17 cellular contexts compared by ENCODE assay signal in genomic region chr6:156956286-156956685, GRCh38.
A peak's percentile ranks its signal among the peaks of the same experiment; 100 is the strongest.
DNase-seq lines count a peak whose midpoint lies in the region; ATAC-seq and TF ChIP-seq lines count a peak whose summit lies in the region.
"Had no signal": no experiment of that assay in that cellular context is flagged by ENCODE, and none has a peak within 500 bp of the region (broad histone marks: within the 10 kb centered on the region; RNA-seq: fewer than 3 reads in every experiment).

No MANE protein-coding gene starts in this region.

- no peak for DNase-seq in effector memory CD8-positive, alpha-beta T cell
- DNase-seq in lung (ENCODE audit: low spot score) (no peak), stomach (no peak), NCI-H1417 (lab: John Stamatoyannopoulos, UW) (no peak), GM13977 (ENCODE audit: low spot score) (no peak)
- DNase-seq: activated CD4-positive, alpha-beta T cell treated with anti-CD3 and anti-CD28 coated beads for 48 hours; activated naive CD4-positive, alpha-beta T cell treated with anti-CD3 and anti-CD28 coated beads, Interleukin-2, amount 10 ng/mL, durations not matched to agents 7 days and 5 days; brain microvascular endothelial cell; KBM-7; mesenchymal stem cell; NCI-H1436 treated with DMSO at 0.1 percent for 48 hours; T-helper 9 cell had no signal

- no peak for TF ChIP-seq EP300 in stomach (IDR thresholded peaks at IDR 0.05)

- H3K36me3 ChIP-seq in Loucy (ENCODE audit: insufficient read depth, low read length) (no peaks in the 10 kb centered on the region; the same call in 1 of the 2 replicates), lung (ENCODE audit: control insufficient read depth in 2 of 2, insufficient read depth in 2 of 2, low read length in 2 of 2) (no peaks in the 10 kb centered on the region), stomach (no peaks in the 10 kb centered on the region)
- H3K36me3 ChIP-seq: brain microvascular endothelial cell, SJSA1 had no signal

- H3K27me3 ChIP-seq in Loucy (ENCODE audit: insufficient read depth, low read length, poor library complexity, severe bottlenecking) (no peaks in the 10 kb centered on the region), lung (ENCODE audit: control insufficient read depth, insufficient read depth) (no peaks in the 10 kb centered on the region), stomach (no peaks in the 10 kb centered on the region)
- H3K27me3 ChIP-seq: brain microvascular endothelial cell, SJSA1 had no signal

- H3K79me2 ChIP-seq in Loucy (ENCODE audit: insufficient read depth, low read length), result peaks cover 97% of the 10 kb centered on the region

- peaks cover 43 to 69% of the 10 kb centered on the region in 2 donors for H3K4me1 Mint-ChIP-seq in effector memory CD8-positive, alpha-beta T cell (ENCODE audit: low read depth in 2 of 2)

- TF ChIP-seq CTCF in Loucy (conservative IDR thresholded peaks at IDR 0.05; ENCODE audit: low read length) (no peak), lung (IDR thresholded peaks at IDR 0.05; ENCODE audit: control extremely low read depth, extremely low read depth) (no peak), stomach (IDR thresholded peaks at IDR 0.05) (no peak), GM13977 (IDR thresholded peaks at IDR 0.05; ENCODE audit: extremely low read depth, insufficient read depth, missing control alignments) (no peak)

- H3K27ac Mint-ChIP-seq in effector memory CD8-positive, alpha-beta T cell, result peak overlapping the region; percentile 7 to 32
- H3K27ac Mint-ChIP-seq: activated naive CD4-positive, alpha-beta T cell treated with anti-CD3 and anti-CD28 coated beads, Interleukin-2, amount 10 ng/mL, durations not matched to agents 7 days and 5 days; stimulated activated naive CD8-positive, alpha-beta T cell treated with anti-CD3 and anti-CD28 coated beads, Interleukin-15, Interleukin-2, amounts not matched to agents 100 ng/mL and 50 ng/mL, for 24 hours had no signal

- H3K9me3 Mint-ChIP-seq in effector memory CD8-positive, alpha-beta T cell, result no peaks in the 10 kb centered on the region
- H3K9me3 Mint-ChIP-seq: activated naive CD4-positive, alpha-beta T cell treated with anti-CD3 and anti-CD28 coated beads, Interleukin-2, amount 10 ng/mL, durations not matched to agents 7 days and 5 days; stimulated activated naive CD8-positive, alpha-beta T cell treated with anti-CD3 and anti-CD28 coated beads, Interleukin-15, Interleukin-2, amounts not matched to agents 100 ng/mL and 50 ng/mL, for 24 hours had no signal

- peaks cover 2% of the 10 kb centered on the region for H3K36me3 Mint-ChIP-seq in effector memory CD8-positive, alpha-beta T cell (ENCODE audit: insufficient read depth)

- peaks cover 59% of the 10 kb centered on the region for H4K20me1 ChIP-seq in Loucy (ENCODE audit: insufficient read depth, low read length, poor library complexity, severe bottlenecking)

- H3F3A ChIP-seq in Loucy (ENCODE audit: low read depth), result peaks cover 9% of the 10 kb centered on the region

- H3K9me3 ChIP-seq in Loucy (ENCODE audit: insufficient read depth, low read depth, low read length) (no peaks in the 10 kb centered on the region), lung (ENCODE audit: control insufficient read depth in 2 of 2, insufficient read depth in 1 of 2, low read length in 1 of 2) (no peaks in the 10 kb centered on the region), stomach (no peaks in the 10 kb centered on the region)
- H3K9me3 ChIP-seq: SJSA1 had no signal

- peak overlapping the region; percentile 28 for H3K9ac ChIP-seq in Loucy (ENCODE audit: low read depth, low read length, poor library complexity, severe bottlenecking)

- H3K27ac ChIP-seq in lung (ENCODE audit: low read depth in 1 of 2, low read length in 1 of 2) (peak overlapping the region; percentile 57 to 60), stomach (peak overlapping the region in 4 of 5 donors; percentile 4 to 67 (median 31))
- H3K27ac ChIP-seq: brain microvascular endothelial cell, SJSA1 had no signal

- no peak overlapping the region for H3K4me3 Mint-ChIP-seq in effector memory CD8-positive, alpha-beta T cell
- H3K4me3 Mint-ChIP-seq: activated naive CD4-positive, alpha-beta T cell treated with anti-CD3 and anti-CD28 coated beads, Interleukin-2, amount 10 ng/mL, durations not matched to agents 7 days and 5 days; stimulated activated naive CD8-positive, alpha-beta T cell treated with anti-CD3 and anti-CD28 coated beads, Interleukin-15, Interleukin-2, amounts not matched to agents 100 ng/mL and 50 ng/mL, for 24 hours had no signal

- no peaks in the 10 kb centered on the region for H3K27me3 Mint-ChIP-seq in effector memory CD8-positive, alpha-beta T cell
- H3K27me3 Mint-ChIP-seq: activated naive CD4-positive, alpha-beta T cell treated with anti-CD3 and anti-CD28 coated beads, Interleukin-2, amount 10 ng/mL, durations not matched to agents 7 days and 5 days; stimulated activated naive CD8-positive, alpha-beta T cell treated with anti-CD3 and anti-CD28 coated beads, Interleukin-15, Interleukin-2, amounts not matched to agents 100 ng/mL and 50 ng/mL, for 24 hours had no signal

- no peak for ATAC-seq in effector memory CD8-positive, alpha-beta T cell (replicated peaks)
- peak; percentile 2 for ATAC-seq in lung (ENCODE audit: insufficient read depth, low FRiP score)
- ATAC-seq in HG02840 (IDR thresholded peaks at IDR 0.05; ENCODE audit: low FRiP score, unreplicated experiment), result no peak
- ATAC-seq in HG03378 (IDR thresholded peaks at IDR 0.05; ENCODE audit: unreplicated experiment), result no peak

- H2AFZ ChIP-seq in Loucy (ENCODE audit: low read length), result no peak overlapping the region

- H3K9me2 ChIP-seq in Loucy (replicated peaks; ENCODE audit: low read depth, low read length), result no peaks in the 10 kb centered on the region

- in situ Hi-C loops in GM13977 (cut with MboI; ENCODE audit: low pct_unique_long_range_greater_than_20kb, low sequenced_read_pairs, unreplicated experiment), result no loop called here

- H3K4me1 ChIP-seq in Loucy (ENCODE audit: insufficient read depth, low read length, poor library complexity, severe bottlenecking), result peaks cover 59% of the 10 kb centered on the region
- peaks cover 11 to 27% of the 10 kb centered on the region in 2 donors for H3K4me1 ChIP-seq in lung (ENCODE audit: control insufficient read depth in 2 of 2, insufficient read depth in 2 of 2, low read length in 2 of 2)
- peaks cover 20 to 66% (median 39%) of the 10 kb centered on the region in 4 donors for H3K4me1 ChIP-seq in stomach

- TF ChIP-seq POLR2A in stomach (IDR thresholded peaks at IDR 0.05), result no peak

- peak overlapping the region; percentile 27 for H3K4me2 ChIP-seq in Loucy (ENCODE audit: low read depth, low read length, poor library complexity, severe bottlenecking)

- H3K4me3 ChIP-seq in Loucy (ENCODE audit: low read length, poor library complexity, severe bottlenecking) (no peak overlapping the region), lung (no peak overlapping the region), stomach (no peak overlapping the region)
- H3K4me3 ChIP-seq: SJSA1 had no signal

- intact Hi-C loops in stomach (cut with DNase I; ENCODE audit: low total_unique reads), result no loop called here
